In genomic region chr16:11356573-11357331, GRCh38 we compare ENCODE assay signal across 7 cellular contexts. TPM values are rescaled to one million over a fixed set of nuclear protein-coding genes. Genes with fewer than 3 reads are reported as not detected.
DNase-seq lines count a peak whose midpoint lies in the region; ATAC-seq and TF ChIP-seq lines count a peak whose summit lies in the region.

No MANE protein-coding gene starts in this region.

- peaks cover 63% of the 10 kb centered on the region for H3K4me1 Mint-ChIP-seq in activated CD4-positive, alpha-beta T cell treated with anti-CD3 and anti-CD28 coated beads, Interleukin-2, amount 10 ng/mL, durations not matched to agents 24 days and 14 days

- peak overlapping the region; percentile 20 for H3K27ac Mint-ChIP-seq in activated CD4-positive, alpha-beta T cell treated with anti-CD3 and anti-CD28 coated beads, Interleukin-2, amount 10 ng/mL, durations not matched to agents 24 days and 14 days

- H3K4me3 ChIP-seq in GM12864 (ENCODE audit: low read depth, low read length): no peak overlapping the region
- H3K4me3 ChIP-seq in dorsolateral prefrontal cortex: no peak overlapping the region

- intact Hi-C loops in activated CD4-positive, alpha-beta T cell treated with anti-CD3 and anti-CD28 coated beads, Interleukin-2, amount 10 ng/mL, durations not matched to agents 24 days and 14 days (cut with micrococcal nuclease): loop anchor here (1.0 to 5.0 kb wide), 2 partner anchors 93 to 254 kb away; no protein-coding TSS in a partner anchor
- intact Hi-C loops in dorsolateral prefrontal cortex (cut with DNase I): loop anchor here (2.0 to 5.0 kb wide), 2 partner anchors 384 to 386 kb away; no protein-coding TSS in a partner anchor

- no peak overlapping the region for H3K27ac ChIP-seq in dorsolateral prefrontal cortex

- peaks cover 0 to 5% (median 0%) of the 10 kb centered on the region in 45 donors for H3K27me3 ChIP-seq in dorsolateral prefrontal cortex

- H3K4me3 Mint-ChIP-seq in activated CD4-positive, alpha-beta T cell treated with anti-CD3 and anti-CD28 coated beads, Interleukin-2, amount 10 ng/mL, durations not matched to agents 24 days and 14 days: peak overlapping the region; percentile 37

- H3K36me3 Mint-ChIP-seq in activated CD4-positive, alpha-beta T cell treated with anti-CD3 and anti-CD28 coated beads, Interleukin-2, amount 10 ng/mL, durations not matched to agents 24 days and 14 days (ENCODE audit: low read depth): peaks cover 25% of the 10 kb centered on the region

- no peaks in the 10 kb centered on the region for H3K9me3 Mint-ChIP-seq in activated CD4-positive, alpha-beta T cell treated with anti-CD3 and anti-CD28 coated beads, Interleukin-2, amount 10 ng/mL, durations not matched to agents 24 days and 14 days

- no peak for ATAC-seq in stimulated activated naive CD8-positive, alpha-beta T cell treated with anti-CD3 and anti-CD28 coated beads, Interleukin-15, Interleukin-2, amounts not matched to agents 100 U/mL and 50 U/mL, for 24 hours
- ATAC-seq in GM18861 (IDR thresholded peaks at IDR 0.05; ENCODE audit: unreplicated experiment): no peak

- peaks cover 13% of the 10 kb centered on the region for H3K27me3 Mint-ChIP-seq in activated CD4-positive, alpha-beta T cell treated with anti-CD3 and anti-CD28 coated beads, Interleukin-2, amount 10 ng/mL, durations not matched to agents 24 days and 14 days

- no peak for DNase-seq in GM12864 (ENCODE audit: low read depth)
- DNase-seq in NCI-H1930 (lab: John Stamatoyannopoulos, UW): peak; percentile 25 to 60
- DNase-seq in activated CD4-positive, alpha-beta T cell treated with anti-CD3 and anti-CD28 coated beads, Interleukin-2, amount 10 ng/mL, durations not matched to agents 24 days and 14 days: peak; percentile 85
- peak in 9 of 10 donors; percentile 13 to 59 (median 42) for DNase-seq in dorsolateral prefrontal cortex
- DNase-seq in lung microvascular endothelial cell (ENCODE audit: low read depth in 2 of 2): peak; percentile 69 to 70
- peak; percentile 73 for DNase-seq in stimulated activated naive CD8-positive, alpha-beta T cell treated with anti-CD3 and anti-CD28 coated beads, Interleukin-15, Interleukin-2, amounts not matched to agents 100 U/mL and 50 U/mL, for 24 hours

- TF ChIP-seq CTCF in GM12864 (IDR thresholded peaks at IDR 0.05; ENCODE audit: low read depth, low read length, missing control alignments): peak; percentile 78
- peak in 53 of 56 donors; percentile 22 to 73 (median 54) for TF ChIP-seq CTCF in dorsolateral prefrontal cortex (IDR thresholded peaks at IDR 0.05 in 54 of 56, conservative IDR thresholded peaks at IDR 0.05 in 2 of 56; ENCODE audit: low read depth in 1 of 56, partially characterized antibody in 56 of 56)

RNA-seq across cellular contexts. Expression of gene RMI2, which starts 11.5 kb away (rescaled TPM):
- 63.8 and 65.6 TPM in 2 replicates for total RNA-seq in activated CD4-positive, alpha-beta T cell treated with anti-CD3 and anti-CD28 coated beads, Interleukin-2, amount 10 ng/mL, durations not matched to agents 24 days and 14 days
- total RNA-seq in dorsolateral prefrontal cortex: 1 to 10 TPM in 113 of 120 experiments, under 1 TPM in 7; 0.69 to 7.9 (median 3.0) TPM
- 0.99 and 2.8 TPM in 2 replicates for total RNA-seq in lung microvascular endothelial cell
